In genomic region chr2:133794114-133794513, GRCh38 we compare ENCODE assay signal across 10 cellular contexts.
"Had no signal": no experiment of that assay in that cellular context is flagged by ENCODE, and none has a peak within 500 bp of the region (broad histone marks: within the 10 kb centered on the region; RNA-seq: fewer than 3 reads in every experiment).

No MANE protein-coding gene starts in this region.

- H3K27ac ChIP-seq: GM23248, KMS-11 had no signal

- H3K4me3 ChIP-seq: GM23248 had no signal

- H3K4me2 ChIP-seq: KMS-11 had no signal

- H3K9ac ChIP-seq: GM23248, KMS-11 had no signal

- DNase-seq: GM23248, GOT3, H9, HCEC 1CT, HFFc6, Karpas-422, KBM-7 had no signal

- FAIRE-seq: H54, HTR-8/SVneo had no signal

- H2AFZ ChIP-seq: GM23248 had no signal
